16 cellular contexts compared by ENCODE assay signal in genomic region chr9:121178676-121179372, GRCh38. TPM values are rescaled to one million over a fixed set of nuclear protein-coding genes. Genes with fewer than 3 reads are reported as not detected.
DNase-seq lines count a peak whose midpoint lies in the region; ATAC-seq, FAIRE-seq and TF ChIP-seq lines count a peak whose summit lies in the region.
"Had no signal": no experiment of that assay in that cellular context is flagged by ENCODE, and none has a peak within 500 bp of the region (broad histone marks: within the 10 kb centered on the region; RNA-seq: fewer than 3 reads in every experiment).

No MANE protein-coding gene starts in this region.

- CTCF ChIA-PET in activated CD4-positive, alpha-beta T cell treated with anti-CD3 and anti-CD28 coated beads, Interleukin-2, amount 10 ng/mL, durations not matched to agents 7 days and 5 days (lab: Charles Lee): interaction anchor here (1.2 kb wide), 1 partner anchor 10 kb away, joined by 3 read pairs; no protein-coding TSS in a partner anchor
- CTCF ChIA-PET in IMR-90 (lab: Yijun Ruan, JAX): no interaction called here

- H4K5ac ChIP-seq in IMR-90 (ENCODE audit: low read depth, low read length): no peak overlapping the region

- no peaks in the 10 kb centered on the region for H3K9me3 ChIP-seq in IMR-90 (ENCODE audit: control insufficient read depth, insufficient read depth, low read length)
- no peaks in the 10 kb centered on the region for H3K9me3 ChIP-seq in kidney (ENCODE audit: control insufficient read depth in 1 of 2, low read length in 2 of 2)
- no peaks in the 10 kb centered on the region for H3K9me3 ChIP-seq in pancreas
- H3K9me3 ChIP-seq: psoas muscle, tibial artery had no signal

- H3K23ac ChIP-seq in IMR-90 (ENCODE audit: low read depth, low read length): no peak overlapping the region

- DNase-seq in activated CD4-positive, alpha-beta T cell treated with anti-CD3 and anti-CD28 coated beads, Interleukin-2, amount 10 ng/mL, durations not matched to agents 7 days and 5 days: no peak
- no peak for DNase-seq in activated CD4-positive, alpha-beta T cell treated with anti-CD3 and anti-CD28 coated beads for 48 hours
- no peak for DNase-seq in IMR-90
- no peak for DNase-seq in kidney
- peak in 1 of 6 donors; percentile 33 for DNase-seq in pancreas
- DNase-seq: foreskin fibroblast; NCI-H1694 treated with DMSO at 0.1 percent for 48 hours; NCI-H345; psoas muscle; RPMI8226; stimulated activated CD4-positive, alpha-beta T cell treated with anti-CD3 and anti-CD28 coated beads, Interleukin-12 subunit alpha, Interleukin-12 subunit beta, amount 100 ng/mL, for 4 hours; tibial artery had no signal

- BruUV-seq in IMR-90 (replicated peaks; lab: Mats Ljungman, UMichigan): no TSS peak

- POLR2A ChIA-PET in activated CD4-positive, alpha-beta T cell treated with anti-CD3 and anti-CD28 coated beads, Interleukin-2, amount 10 ng/mL, durations not matched to agents 7 days and 5 days (lab: Charles Lee): no interaction called here
- POLR2A ChIA-PET in IMR-90 (lab: Charles Lee; ENCODE audit: unreplicated experiment): no interaction called here

- H4K91ac ChIP-seq in IMR-90 (ENCODE audit: insufficient read depth, low read depth, low read length): no peak overlapping the region

- H3K27me3 ChIP-seq in IMR-90 (ENCODE audit: control insufficient read depth, insufficient read depth, low read length) (no peaks in the 10 kb centered on the region), pancreas (no peaks in the 10 kb centered on the region)
- H3K27me3 ChIP-seq: tibial artery had no signal

- H3K4me3 Mint-ChIP-seq in activated CD4-positive, alpha-beta T cell treated with anti-CD3 and anti-CD28 coated beads, Interleukin-2, amount 10 ng/mL, durations not matched to agents 7 days and 5 days: no peak overlapping the region

- H3K36me3 ChIP-seq in IMR-90 (ENCODE audit: control insufficient read depth, insufficient read depth, low read length): peaks cover 20% of the 10 kb centered on the region
- peaks cover 4% of the 10 kb centered on the region in 2 donors for H3K36me3 ChIP-seq in kidney (ENCODE audit: control insufficient read depth in 1 of 2, insufficient read depth in 2 of 2, low read length in 2 of 2)
- H3K36me3 ChIP-seq in pancreas: peaks cover 0 to 13% (median 10%) of the 10 kb centered on the region in 3 donors

- H3K14ac ChIP-seq in IMR-90 (replicated peaks; ENCODE audit: low read depth, low read length): no peak overlapping the region

- no peak overlapping the region for H2AK9ac ChIP-seq in IMR-90 (replicated peaks; ENCODE audit: low read depth, low read length, poor library complexity)

- no peaks in the 10 kb centered on the region for H3K9me3 Mint-ChIP-seq in activated CD4-positive, alpha-beta T cell treated with anti-CD3 and anti-CD28 coated beads, Interleukin-2, amount 10 ng/mL, durations not matched to agents 7 days and 5 days

- no peak overlapping the region for H2AK5ac ChIP-seq in IMR-90 (ENCODE audit: low read depth, low read length)

- ATAC-seq in IMR-90 (ENCODE audit: low read depth): no peak
- peak in 3 of 4 donors; percentile 70 to 81 (median 78) for ATAC-seq in pancreas
- no peak for ATAC-seq in GM18858 (IDR thresholded peaks at IDR 0.05; ENCODE audit: unreplicated experiment)
- no peak for ATAC-seq in GM18870 (IDR thresholded peaks at IDR 0.05; ENCODE audit: unreplicated experiment)
- ATAC-seq in GM19452 (IDR thresholded peaks at IDR 0.05; ENCODE audit: unreplicated experiment): no peak
- ATAC-seq: psoas muscle had no signal

- peaks cover 68% of the 10 kb centered on the region for H3K36me3 Mint-ChIP-seq in activated CD4-positive, alpha-beta T cell treated with anti-CD3 and anti-CD28 coated beads, Interleukin-2, amount 10 ng/mL, durations not matched to agents 7 days and 5 days (ENCODE audit: low read depth)

- no peak overlapping the region for H3K4ac ChIP-seq in IMR-90 (ENCODE audit: low read depth, low read length)

- peaks cover 3% of the 10 kb centered on the region; the same call in 1 of the 2 replicates for H3K9me1 ChIP-seq in IMR-90 (ENCODE audit: insufficient read depth, low read length)

- no peak overlapping the region for H2BK15ac ChIP-seq in IMR-90 (ENCODE audit: low read depth, low read length)

- H3K27ac ChIP-seq in IMR-90 (ENCODE audit: insufficient read depth, low read length) (no peak overlapping the region), kidney (ENCODE audit: low read depth in 2 of 2, low read length in 2 of 2) (peak overlapping the region; percentile 44 to 51), pancreas (peak overlapping the region in 2 of 4 donors; percentile 29 to 32)
- H3K27ac ChIP-seq: psoas muscle, tibial artery had no signal

- H2AFZ ChIP-seq in IMR-90 (replicated peaks; ENCODE audit: low read length, poor library complexity): no peak overlapping the region

- intact Hi-C loops in IMR-90 (cut with micrococcal nuclease) (no loop called here), kidney (cut with DNase I) (no loop called here), pancreas (cut with DNase I) (no loop called here)

- no CpG with 5 or more reads among the region's 6 CpGs for whole genome bisulfite sequencing in IMR-90 (ENCODE audit: extremely low coverage in 2 of 2, insufficient read length in 1 of 2), 2 experiments
- 39 to 46% methylated on average over 6 of the region's 6 CpGs for WGBS in pancreas, 2 donors

- H3K56ac ChIP-seq in IMR-90 (ENCODE audit: extremely low read depth, insufficient read depth, low read length): no peak overlapping the region

- H3K18ac ChIP-seq in IMR-90 (ENCODE audit: low read depth, low read length): no peak overlapping the region

- FAIRE-seq in kidney (lab: Jason Lieb, UNC) (peak; percentile 56), pancreas (lab: Jason Lieb, UNC) (no peak)
- FAIRE-seq: colon had no signal

- H3K4me2 ChIP-seq in IMR-90 (ENCODE audit: low read depth, low read length): no peak overlapping the region

- H3K9ac ChIP-seq in IMR-90 (ENCODE audit: low read depth, low read length): no peak overlapping the region
- no peak overlapping the region for H3K9ac ChIP-seq in kidney (ENCODE audit: low read length in 2 of 2)

- in situ Hi-C loops in IMR-90 (cut with MboI; ENCODE audit: low sequenced_read_pairs): no loop called here

- no peak overlapping the region for H2BK5ac ChIP-seq in IMR-90 (ENCODE audit: low read depth, low read length, poor library complexity, severe bottlenecking)

- no peak overlapping the region for H2BK20ac ChIP-seq in IMR-90 (ENCODE audit: low read depth, low read length)

- H3K4me1 Mint-ChIP-seq in activated CD4-positive, alpha-beta T cell treated with anti-CD3 and anti-CD28 coated beads, Interleukin-2, amount 10 ng/mL, durations not matched to agents 7 days and 5 days: peaks cover 6% of the 10 kb centered on the region

- H3K79me1 ChIP-seq in IMR-90 (ENCODE audit: low read depth in 1 of 2, low read length in 2 of 2): peaks cover 25 to 52% of the 10 kb centered on the region in 2 experiments

- H3K4me3 ChIP-seq in IMR-90 (ENCODE audit: insufficient read depth, low read depth, low read length): no peak overlapping the region
- H3K4me3 ChIP-seq in kidney (ENCODE audit: low read length in 2 of 2): no peak overlapping the region
- H3K4me3 ChIP-seq in pancreas: no peak overlapping the region
- H3K4me3 ChIP-seq: psoas muscle, tibial artery had no signal

- no peak for TF ChIP-seq CTCF in IMR-90 (conservative IDR thresholded peaks at IDR 0.05; ENCODE audit: low read depth, low read length)
- no peak for TF ChIP-seq CTCF in kidney (IDR thresholded peaks at IDR 0.05; ENCODE audit: borderline replicate concordance, extremely low read depth, insufficient read depth)
- TF ChIP-seq CTCF in pancreas (IDR thresholded peaks at IDR 0.05): no peak

- dilution Hi-C loops in IMR-90 (cut with HindIII; ENCODE audit: low sequenced_read_pairs, unreplicated experiment): no loop called here

- H3K4me1 ChIP-seq in IMR-90 (ENCODE audit: control insufficient read depth, insufficient read depth, low read length): peaks cover 5% of the 10 kb centered on the region
- H3K4me1 ChIP-seq in kidney (ENCODE audit: control insufficient read depth in 1 of 2, insufficient read depth in 1 of 2, low read depth in 1 of 2, low read length in 2 of 2): peaks cover 10 to 35% of the 10 kb centered on the region in 2 donors
- H3K4me1 ChIP-seq in pancreas: peaks cover 32 to 42% (median 39%) of the 10 kb centered on the region in 3 donors

- H2BK120ac ChIP-seq in IMR-90 (ENCODE audit: low read depth, low read length): no peak overlapping the region

- no peaks in the 10 kb centered on the region for H3K27me3 Mint-ChIP-seq in activated CD4-positive, alpha-beta T cell treated with anti-CD3 and anti-CD28 coated beads, Interleukin-2, amount 10 ng/mL, durations not matched to agents 7 days and 5 days

- no peak for TF ChIP-seq POLR2A in IMR-90 (IDR thresholded peaks at IDR 0.05; ENCODE audit: low read depth, low read length)

- peaks cover 25% of the 10 kb centered on the region; the same call in 1 of the 2 replicates for H4K20me1 ChIP-seq in IMR-90 (ENCODE audit: insufficient read depth, low read length)

- peak overlapping the region; percentile 50 for H3K27ac Mint-ChIP-seq in activated CD4-positive, alpha-beta T cell treated with anti-CD3 and anti-CD28 coated beads, Interleukin-2, amount 10 ng/mL, durations not matched to agents 7 days and 5 days

- no peak for TF ChIP-seq RAD21 in IMR-90 (IDR thresholded peaks at IDR 0.05; ENCODE audit: low read length)

- H4K8ac ChIP-seq in IMR-90 (ENCODE audit: low read depth in 2 of 2, low read length in 2 of 2): no peak overlapping the region

TF ChIP-seq in IMR-90, 13 proteins besides CTCF, POLR2A, EP300 and RAD21:
- no peak for TF ChIP-seq RFX5 (IDR thresholded peaks at IDR 0.05; ENCODE audit: low read depth, low read length)
- peak; percentile 91 for TF ChIP-seq MAFK (IDR thresholded peaks at IDR 0.05; ENCODE audit: low read depth, low read length)
TF ChIP-seq in IMR-90: peak in this region for 1.

RNA-seq across cellular contexts. Expression of gene RAB14, which starts 22.8 kb away (rescaled TPM):
- 10 to 100 TPM; 65.8 to 66.6 TPM for total RNA-seq in activated CD4-positive, alpha-beta T cell treated with anti-CD3 and anti-CD28 coated beads, Interleukin-2, amount 10 ng/mL, durations not matched to agents 7 days and 5 days
- total RNA-seq in IMR-90 (2012; rRNA removed) (20.1 and 36.1 TPM in 2 replicates), kidney (78.6 TPM), pancreas (10 to 100 TPM; 13.3 to 37.0 (median 25.2) TPM)
- polyA plus RNA-seq in IMR-90 (2012; rRNA removed) (22.8 and 29.3 TPM in 2 replicates), kidney (ENCODE audit: insufficient read depth, low read depth, low replicate concordance) (48.0 TPM), pancreas (10 to 100 TPM in 1 of 2 donors, 1 to 10 TPM in 1; 9.2 to 21.3 TPM)
- polyA plus RNA-seq in IMR-90 (2012; cell fraction: cytosol; rRNA removed): 4.7 and 8.9 TPM in 2 replicates
- 2.7 and 18.8 TPM in 2 replicates for polyA plus RNA-seq in IMR-90 (2012; cell fraction: nucleus; rRNA removed; ENCODE audit: low replicate concordance)

Comparison
In these comparisons a context has a peak if more than half of its experiments do, and no peak if none do; other contexts are left out.
1. ATAC-seq: peak in pancreas (3 of 4); none in IMR-90 (single experiment), GM18858 (single experiment), GM18870 (single experiment) and GM19452 (single experiment).